24 cellular contexts compared by ENCODE assay signal in genomic region chr11:19279455-19279854, GRCh38. TPM values are rescaled to one million over a fixed set of nuclear protein-coding genes. Genes with fewer than 3 reads are reported as not detected.
DNase-seq lines count a peak whose midpoint lies in the region; TF ChIP-seq lines count a peak whose summit lies in the region.
"Had no signal": no experiment of that assay in that cellular context is flagged by ENCODE, and none has a peak within 500 bp of the region (broad histone marks: within the 10 kb centered on the region; RNA-seq: fewer than 3 reads in every experiment).

No MANE protein-coding gene starts in this region.

- peaks cover 0 to 3% (median 0%) of the 10 kb centered on the region in 4 donors for H3K4me1 ChIP-seq in esophagus muscularis mucosa
- H3K4me1 ChIP-seq: SJCRH30, upper lobe of right lung had no signal

- DNase-seq in NCI-H146 (lab: John Stamatoyannopoulos, UW) = peak; percentile 44
- no peak for DNase-seq in NCI-H146 treated with DMSO at 0.1 percent for 48 hours (lab: John Stamatoyannopoulos, UW; ENCODE audit: unreplicated experiment)
- DNase-seq in LNCaP clone FGC (ENCODE audit: low read depth) = no peak
- DNase-seq in SKM-1 treated with dmso at 0.1 percent for 144 hours (lab: John Stamatoyannopoulos, UW; ENCODE audit: unreplicated experiment) = peak; percentile 34
- DNase-seq in iPS-NIHi11 (ENCODE audit: low spot score) = peak; percentile 48
- DNase-seq in stimulated activated CD4-positive, alpha-beta T cell treated with anti-CD3 and anti-CD28 coated beads, Interleukin-4, amount 100 ng/mL, for 4 hours = no peak
- no peak for DNase-seq in nephron progenitor cell
- DNase-seq in esophagus muscularis mucosa (ENCODE audit: extremely low spot score) = no peak
- DNase-seq: activated CD4-positive, alpha-beta memory T cell treated with anti-CD3 and anti-CD28 coated beads for 36 hours; activated T-cell treated with anti-CD3 and anti-CD28 coated beads, Interleukin-2, amount 50 U/mL, for 48 hours; CD4-positive, alpha-beta memory T cell; EL; GOT3; MG63; NCI-H226; OCI-M1; stimulated activated naive CD8-positive, alpha-beta T cell treated with anti-CD3 and anti-CD28 coated beads, Interleukin-15, amount 100 ng/mL, for 72 hours; T1000; upper lobe of right lung had no signal

- WGBS in esophagus muscularis mucosa = 40% methylated on average over 3 of the region's 3 CpGs

- peaks cover 3% of the 10 kb centered on the region for H3K27me3 Mint-ChIP-seq in nephron progenitor cell (ENCODE audit: low read depth, poor library complexity)
- H3K27me3 Mint-ChIP-seq: activated CD4-positive, alpha-beta memory T cell treated with anti-CD3 and anti-CD28 coated beads for 36 hours; memory B cell; stimulated activated naive CD8-positive, alpha-beta T cell treated with anti-CD3 and anti-CD28 coated beads, Interleukin-15, amount 100 ng/mL, for 72 hours had no signal

- peaks cover 26% of the 10 kb centered on the region for H3K4me1 Mint-ChIP-seq in nephron progenitor cell
- H3K4me1 Mint-ChIP-seq: memory B cell had no signal

- no peak overlapping the region for H3K27ac ChIP-seq in esophagus muscularis mucosa (replicated peaks in 1 of 4)
- H3K27ac ChIP-seq: epithelial cell of prostate, SJCRH30, upper lobe of right lung had no signal

- no peaks in the 10 kb centered on the region for H3K36me3 Mint-ChIP-seq in nephron progenitor cell (ENCODE audit: low read depth)
- H3K36me3 Mint-ChIP-seq: activated CD4-positive, alpha-beta memory T cell treated with anti-CD3 and anti-CD28 coated beads for 36 hours; activated naive CD4-positive, alpha-beta T cell treated with anti-CD3 and anti-CD28 coated beads, Interleukin-2, amount 50 U/mL, for 72 hours; CD4-positive, alpha-beta memory T cell; memory B cell had no signal

- H3K4me3 ChIP-seq in LNCaP clone FGC (ENCODE audit: low read depth, low read length) (no peak overlapping the region), esophagus muscularis mucosa (no peak overlapping the region)
- H3K4me3 ChIP-seq: MG63, SJCRH30, upper lobe of right lung had no signal

- no peak for TF ChIP-seq POLR2A in esophagus muscularis mucosa (IDR thresholded peaks at IDR 0.05; ENCODE audit: low read depth)

- H3K9me3 Mint-ChIP-seq in nephron progenitor cell = no peaks in the 10 kb centered on the region
- H3K9me3 Mint-ChIP-seq: activated CD4-positive, alpha-beta memory T cell treated with anti-CD3 and anti-CD28 coated beads for 36 hours; activated naive CD4-positive, alpha-beta T cell treated with anti-CD3 and anti-CD28 coated beads, Interleukin-2, amount 50 U/mL, for 72 hours; memory B cell; neural crest cell; stimulated activated naive CD8-positive, alpha-beta T cell treated with anti-CD3 and anti-CD28 coated beads, Interleukin-15, amount 100 ng/mL, for 72 hours had no signal

- no peaks in the 10 kb centered on the region for H3K36me3 ChIP-seq in esophagus muscularis mucosa
- H3K36me3 ChIP-seq: MG63, SJCRH30, upper lobe of right lung had no signal

- H3K9me3 ChIP-seq in esophagus muscularis mucosa = no peaks in the 10 kb centered on the region
- H3K9me3 ChIP-seq: MG63, SJCRH30, upper lobe of right lung had no signal

- peak; percentile 6; the same call in 1 of the 2 replicates for TF ChIP-seq CTCF in LNCaP clone FGC (IDR thresholded peaks at IDR 0.05; ENCODE audit: control insufficient read depth, extremely low read depth, insufficient read depth)
- no peak for TF ChIP-seq CTCF in nephron progenitor cell (IDR thresholded peaks at IDR 0.05)
- no peak for TF ChIP-seq CTCF in esophagus muscularis mucosa (IDR thresholded peaks at IDR 0.05)

- no peak for TF ChIP-seq EP300 in esophagus muscularis mucosa (IDR thresholded peaks at IDR 0.05)

- peaks cover 0 to 7% (median 0%) of the 10 kb centered on the region in 4 donors for H3K27me3 ChIP-seq in esophagus muscularis mucosa
- H3K27me3 ChIP-seq: MG63, SJCRH30, upper lobe of right lung had no signal

- H3K27ac Mint-ChIP-seq in nephron progenitor cell = no peak overlapping the region
- H3K27ac Mint-ChIP-seq: activated CD4-positive, alpha-beta memory T cell treated with anti-CD3 and anti-CD28 coated beads for 36 hours; activated naive CD4-positive, alpha-beta T cell treated with anti-CD3 and anti-CD28 coated beads, Interleukin-2, amount 50 U/mL, for 72 hours; CD4-positive, alpha-beta memory T cell; memory B cell; stimulated activated naive CD8-positive, alpha-beta T cell treated with anti-CD3 and anti-CD28 coated beads, Interleukin-15, amount 100 ng/mL, for 72 hours had no signal

- no peak overlapping the region for H3K4me3 Mint-ChIP-seq in nephron progenitor cell
- H3K4me3 Mint-ChIP-seq: activated CD4-positive, alpha-beta memory T cell treated with anti-CD3 and anti-CD28 coated beads for 36 hours; CD4-positive, alpha-beta memory T cell; memory B cell; neural crest cell; stimulated activated naive CD8-positive, alpha-beta T cell treated with anti-CD3 and anti-CD28 coated beads, Interleukin-15, amount 100 ng/mL, for 72 hours had no signal

- intact Hi-C loops in esophagus muscularis mucosa (cut with DNase I) = no loop called here

RNA-seq across cellular contexts. Expression of gene E2F8, which starts 38.7 kb away (rescaled TPM):
- under 1 TPM in 1 of 4 donors, not detected in 3; 0.17 TPM for total RNA-seq in esophagus muscularis mucosa
- total RNA-seq: CD4-positive, alpha-beta memory T cell had no signal

Comparison
In these comparisons a context has a peak if more than half of its experiments do, and no peak if none do; other contexts are left out.
1. DNase-seq: peak in NCI-H146 (single experiment), SKM-1 treated with dmso at 0.1 percent for 144 hours (single experiment) and iPS-NIHi11 (single experiment); none in NCI-H146 treated with DMSO at 0.1 percent for 48 hours (single experiment), LNCaP clone FGC (single experiment), stimulated activated CD4-positive, alpha-beta T cell treated with anti-CD3 and anti-CD28 coated beads, Interleukin-4, amount 100 ng/mL, for 4 hours (0 of 2), nephron progenitor cell (single experiment) and esophagus muscularis mucosa (single experiment).